Comparison of ENCODE assay signal across 11 cellular contexts in the genomic region with DNA sequence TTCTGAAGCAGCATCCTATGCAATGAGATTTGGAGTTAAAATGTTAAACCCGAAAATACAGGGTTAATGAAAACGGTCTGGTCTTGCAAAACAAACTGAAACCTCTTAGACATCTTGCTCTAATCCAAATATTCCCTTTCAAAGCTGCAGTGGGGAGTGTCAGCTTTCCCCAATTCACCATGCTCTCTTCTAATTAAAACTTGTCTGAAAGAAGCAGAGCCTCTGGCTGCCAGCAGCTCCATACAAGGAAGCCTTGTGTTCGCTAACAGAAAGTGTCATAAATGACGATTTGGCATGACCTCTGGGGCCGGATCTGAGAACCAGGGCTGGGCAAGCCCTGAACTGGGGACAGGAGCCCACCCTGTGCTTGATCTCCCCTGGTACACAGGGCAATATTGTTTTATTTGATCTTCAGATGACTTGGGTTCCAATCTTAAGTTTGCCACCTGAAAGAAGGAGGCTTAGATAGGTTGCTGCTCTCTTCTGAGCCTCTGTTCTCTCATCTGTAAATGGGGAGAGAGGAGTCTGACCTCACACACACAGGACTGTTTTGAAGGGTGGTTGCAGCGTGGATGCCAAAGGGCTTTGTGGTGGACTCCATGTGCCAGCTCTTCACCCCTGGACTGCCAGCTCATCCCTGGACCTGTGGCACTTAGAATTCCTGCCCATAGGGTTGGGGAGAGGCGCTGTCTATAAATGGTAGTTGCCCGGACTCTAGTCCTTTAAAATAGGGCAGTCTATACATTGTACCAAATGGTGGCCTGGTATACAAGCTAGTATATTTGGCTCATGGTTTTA. TPM values are rescaled to one million over a fixed set of nuclear protein-coding genes. Genes with fewer than 3 reads are reported as not detected.
DNase-seq lines count a peak whose midpoint lies in the region; ATAC-seq and TF ChIP-seq lines count a peak whose summit lies in the region.
"Had no signal": no experiment of that assay in that cellular context is flagged by ENCODE, and none has a peak within 500 bp of the region (broad histone marks: within the 10 kb centered on the region; RNA-seq: fewer than 3 reads in every experiment).

No MANE protein-coding gene starts in this region.

- peaks cover 59% of the 10 kb centered on the region for H3K36me3 Mint-ChIP-seq in activated CD4-positive, alpha-beta T cell treated with anti-CD3 and anti-CD28 coated beads, Interleukin-2, amount 10 ng/mL, durations not matched to agents 24 days and 14 days (ENCODE audit: low read depth)
- peaks cover 50% of the 10 kb centered on the region for H3K36me3 Mint-ChIP-seq in activated CD4-positive, alpha-beta T cell treated with anti-CD3 and anti-CD28 coated beads for 36 hours (ENCODE audit: low read depth)
- H3K36me3 Mint-ChIP-seq in activated CD4-positive, alpha-beta memory T cell treated with anti-CD3 and anti-CD28 coated beads for 36 hours = peaks cover 47% of the 10 kb centered on the region
- H3K36me3 Mint-ChIP-seq in stimulated activated effector memory CD8-positive, alpha-beta T cell treated with anti-CD3 and anti-CD28 coated beads, Interleukin-12 subunit alpha, Interleukin-12 subunit beta, amount 100 ng/mL, for 72 hours = peaks cover 79% of the 10 kb centered on the region

- no peaks in the 10 kb centered on the region for H3K27me3 ChIP-seq in layer of hippocampus (ENCODE audit: control insufficient read depth, insufficient read depth, low read length)
- H3K27me3 ChIP-seq in BE2C = no peaks in the 10 kb centered on the region

- TF ChIP-seq CTCF in BE2C (IDR thresholded peaks at IDR 0.05; ENCODE audit: low read depth, low read length) = no peak

- peak overlapping the region; percentile 80 for H3K27ac ChIP-seq in layer of hippocampus (ENCODE audit: low read depth, low read length)

- H3K27ac Mint-ChIP-seq in activated CD4-positive, alpha-beta T cell treated with anti-CD3 and anti-CD28 coated beads, Interleukin-2, amount 10 ng/mL, durations not matched to agents 24 days and 14 days = peak overlapping the region; percentile 34
- no peak overlapping the region for H3K27ac Mint-ChIP-seq in activated CD4-positive, alpha-beta T cell treated with anti-CD3 and anti-CD28 coated beads for 36 hours
- no peak overlapping the region for H3K27ac Mint-ChIP-seq in activated CD4-positive, alpha-beta memory T cell treated with anti-CD3 and anti-CD28 coated beads for 36 hours
- H3K27ac Mint-ChIP-seq in stimulated activated effector memory CD8-positive, alpha-beta T cell treated with anti-CD3 and anti-CD28 coated beads, Interleukin-12 subunit alpha, Interleukin-12 subunit beta, amount 100 ng/mL, for 72 hours = peak overlapping the region; percentile 90

- H3K4me3 ChIP-seq in BE2C (ENCODE audit: low read depth, low read length) = no peak overlapping the region

- no peak for DNase-seq in activated CD4-positive, alpha-beta T cell treated with anti-CD3 and anti-CD28 coated beads, Interleukin-2, amount 10 ng/mL, durations not matched to agents 24 days and 14 days
- no peak for DNase-seq in activated CD4-positive, alpha-beta T cell treated with anti-CD3 and anti-CD28 coated beads for 36 hours
- no peak for DNase-seq in activated CD4-positive, alpha-beta memory T cell treated with anti-CD3 and anti-CD28 coated beads for 36 hours
- DNase-seq in stimulated activated effector memory CD8-positive, alpha-beta T cell treated with anti-CD3 and anti-CD28 coated beads, Interleukin-12 subunit alpha, Interleukin-12 subunit beta, amount 100 ng/mL, for 72 hours (ENCODE audit: low spot score in 2 of 2) = no peak
- no peak for DNase-seq in dermis blood vessel endothelial cell
- DNase-seq in BE2C = no peak
- DNase-seq in DMS53 treated with DMSO at 0.1 percent for 48 hours (lab: John Stamatoyannopoulos, UW; ENCODE audit: unreplicated experiment) = no peak
- DNase-seq: KG1, SHP77 treated with DMSO at 0.1 percent for 48 hours, small intestine had no signal

- CTCF ChIA-PET in activated CD4-positive, alpha-beta T cell treated with anti-CD3 and anti-CD28 coated beads for 36 hours (lab: Charles Lee) = interaction anchor here (0.6 to 1.2 kb wide), 2 partner anchors 35 to 1214 kb away, joined by 4 to 5 read pairs; no protein-coding TSS in a partner anchor
- CTCF ChIA-PET in activated CD4-positive, alpha-beta memory T cell treated with anti-CD3 and anti-CD28 coated beads for 36 hours (lab: Charles Lee) = interaction anchor here (1.1 kb wide), 1 partner anchor 26 kb away, joined by 3 read pairs; no protein-coding TSS in a partner anchor

- ATAC-seq in activated CD4-positive, alpha-beta T cell treated with anti-CD3 and anti-CD28 coated beads for 36 hours = no peak
- ATAC-seq in stimulated activated effector memory CD8-positive, alpha-beta T cell treated with anti-CD3 and anti-CD28 coated beads, Interleukin-12 subunit alpha, Interleukin-12 subunit beta, amount 100 ng/mL, for 72 hours = no peak

- peaks cover 34% of the 10 kb centered on the region for H3K4me1 Mint-ChIP-seq in activated CD4-positive, alpha-beta T cell treated with anti-CD3 and anti-CD28 coated beads, Interleukin-2, amount 10 ng/mL, durations not matched to agents 24 days and 14 days
- H3K4me1 Mint-ChIP-seq in activated CD4-positive, alpha-beta T cell treated with anti-CD3 and anti-CD28 coated beads for 36 hours = peaks cover 38% of the 10 kb centered on the region
- H3K4me1 Mint-ChIP-seq in activated CD4-positive, alpha-beta memory T cell treated with anti-CD3 and anti-CD28 coated beads for 36 hours (ENCODE audit: low read depth) = peaks cover 40% of the 10 kb centered on the region
- H3K4me1 Mint-ChIP-seq in stimulated activated effector memory CD8-positive, alpha-beta T cell treated with anti-CD3 and anti-CD28 coated beads, Interleukin-12 subunit alpha, Interleukin-12 subunit beta, amount 100 ng/mL, for 72 hours = peaks cover 64% of the 10 kb centered on the region

- no peaks in the 10 kb centered on the region for H3K9me3 Mint-ChIP-seq in activated CD4-positive, alpha-beta T cell treated with anti-CD3 and anti-CD28 coated beads, Interleukin-2, amount 10 ng/mL, durations not matched to agents 24 days and 14 days
- H3K9me3 Mint-ChIP-seq in activated CD4-positive, alpha-beta T cell treated with anti-CD3 and anti-CD28 coated beads for 36 hours (ENCODE audit: low read depth) = no peaks in the 10 kb centered on the region
- no peaks in the 10 kb centered on the region for H3K9me3 Mint-ChIP-seq in activated CD4-positive, alpha-beta memory T cell treated with anti-CD3 and anti-CD28 coated beads for 36 hours
- no peaks in the 10 kb centered on the region for H3K9me3 Mint-ChIP-seq in stimulated activated effector memory CD8-positive, alpha-beta T cell treated with anti-CD3 and anti-CD28 coated beads, Interleukin-12 subunit alpha, Interleukin-12 subunit beta, amount 100 ng/mL, for 72 hours

- POLR2A ChIA-PET in activated CD4-positive, alpha-beta T cell treated with anti-CD3 and anti-CD28 coated beads for 36 hours (lab: Charles Lee) = interaction anchor here (0.6 to 1.3 kb wide), 4 partner anchors 13 to 87 kb away, joined by 3 read pairs; no protein-coding TSS in a partner anchor
- POLR2A ChIA-PET in activated CD4-positive, alpha-beta memory T cell treated with anti-CD3 and anti-CD28 coated beads for 36 hours (lab: Charles Lee) = interaction anchor here (0.9 to 1.3 kb wide), 2 partner anchors 11 to 15 kb away, joined by 3 read pairs; no protein-coding TSS in a partner anchor

- H3K9me3 ChIP-seq in BE2C = no peaks in the 10 kb centered on the region

- H3K4me1 ChIP-seq in BE2C = peaks cover 4% of the 10 kb centered on the region

- intact Hi-C loops in activated CD4-positive, alpha-beta T cell treated with anti-CD3 and anti-CD28 coated beads, Interleukin-2, amount 10 ng/mL, durations not matched to agents 24 days and 14 days (cut with micrococcal nuclease) = no loop called here
- intact Hi-C loops in activated CD4-positive, alpha-beta T cell treated with anti-CD3 and anti-CD28 coated beads for 36 hours (cut with DNase I, micrococcal nuclease) = no loop called here
- intact Hi-C loops in activated CD4-positive, alpha-beta memory T cell treated with anti-CD3 and anti-CD28 coated beads for 36 hours (cut with micrococcal nuclease) = no loop called here

- no peaks in the 10 kb centered on the region for H3K27me3 Mint-ChIP-seq in activated CD4-positive, alpha-beta T cell treated with anti-CD3 and anti-CD28 coated beads, Interleukin-2, amount 10 ng/mL, durations not matched to agents 24 days and 14 days
- H3K27me3 Mint-ChIP-seq in activated CD4-positive, alpha-beta T cell treated with anti-CD3 and anti-CD28 coated beads for 36 hours = no peaks in the 10 kb centered on the region
- no peaks in the 10 kb centered on the region for H3K27me3 Mint-ChIP-seq in activated CD4-positive, alpha-beta memory T cell treated with anti-CD3 and anti-CD28 coated beads for 36 hours

- peak overlapping the region; percentile 89 for H3K4me3 Mint-ChIP-seq in activated CD4-positive, alpha-beta T cell treated with anti-CD3 and anti-CD28 coated beads, Interleukin-2, amount 10 ng/mL, durations not matched to agents 24 days and 14 days
- no peak overlapping the region for H3K4me3 Mint-ChIP-seq in activated CD4-positive, alpha-beta T cell treated with anti-CD3 and anti-CD28 coated beads for 36 hours
- H3K4me3 Mint-ChIP-seq in activated CD4-positive, alpha-beta memory T cell treated with anti-CD3 and anti-CD28 coated beads for 36 hours = peak overlapping the region; percentile 79
- peak overlapping the region; percentile 87 for H3K4me3 Mint-ChIP-seq in stimulated activated effector memory CD8-positive, alpha-beta T cell treated with anti-CD3 and anti-CD28 coated beads, Interleukin-12 subunit alpha, Interleukin-12 subunit beta, amount 100 ng/mL, for 72 hours

- peaks cover 61% of the 10 kb centered on the region for H3K36me3 ChIP-seq in BE2C

RNA-seq across cellular contexts. Expression of gene KMT5A, which starts 7.8 kb away (rescaled TPM):
- 63.7 and 67.3 TPM in 2 replicates for total RNA-seq in activated CD4-positive, alpha-beta T cell treated with anti-CD3 and anti-CD28 coated beads, Interleukin-2, amount 10 ng/mL, durations not matched to agents 24 days and 14 days
- 10 to 100 TPM; 47.0 to 78.4 TPM for total RNA-seq in activated CD4-positive, alpha-beta T cell treated with anti-CD3 and anti-CD28 coated beads for 36 hours
- 10 to 100 TPM; 59.9 to 62.0 TPM for total RNA-seq in activated CD4-positive, alpha-beta memory T cell treated with anti-CD3 and anti-CD28 coated beads for 36 hours
- 36.6 and 56.2 TPM in 2 replicates for total RNA-seq in dermis blood vessel endothelial cell
- 57.7 TPM for polyA plus RNA-seq in BE2C (2012; ENCODE audit: insufficient read depth, insufficient read length, low read depth)

RNA-seq across cellular contexts. Expression of gene SBNO1, which starts 27.1 kb away (rescaled TPM):
- 54.2 and 56.1 TPM in 2 replicates for total RNA-seq in activated CD4-positive, alpha-beta T cell treated with anti-CD3 and anti-CD28 coated beads, Interleukin-2, amount 10 ng/mL, durations not matched to agents 24 days and 14 days
- 10 to 100 TPM; 49.6 to 51.1 TPM for total RNA-seq in activated CD4-positive, alpha-beta T cell treated with anti-CD3 and anti-CD28 coated beads for 36 hours
- 10 to 100 TPM; 49.9 to 50.6 TPM for total RNA-seq in activated CD4-positive, alpha-beta memory T cell treated with anti-CD3 and anti-CD28 coated beads for 36 hours
- total RNA-seq in dermis blood vessel endothelial cell = 28.6 and 41.2 TPM in 2 replicates
- polyA plus RNA-seq in BE2C (2012; ENCODE audit: insufficient read depth, insufficient read length, low read depth) = 18.9 TPM

RNA-seq across cellular contexts. Expression of gene RILPL2, which starts 44.7 kb away (rescaled TPM):
- total RNA-seq in activated CD4-positive, alpha-beta T cell treated with anti-CD3 and anti-CD28 coated beads, Interleukin-2, amount 10 ng/mL, durations not matched to agents 24 days and 14 days = 17.2 TPM in 2 replicates
- 10 to 100 TPM; 10.4 to 12.1 TPM for total RNA-seq in activated CD4-positive, alpha-beta T cell treated with anti-CD3 and anti-CD28 coated beads for 36 hours
- total RNA-seq in activated CD4-positive, alpha-beta memory T cell treated with anti-CD3 and anti-CD28 coated beads for 36 hours = 10 to 100 TPM; 15.4 to 16.6 TPM
- 3.8 and 4.1 TPM in 2 replicates for total RNA-seq in dermis blood vessel endothelial cell
- 1.9 TPM for polyA plus RNA-seq in BE2C (2012; ENCODE audit: insufficient read depth, insufficient read length, low read depth)

Comparison
In these comparisons a context has a peak if more than half of its experiments do, and no peak if none do; other contexts are left out.
1. H3K27ac Mint-ChIP-seq: peak in activated CD4-positive, alpha-beta T cell treated with anti-CD3 and anti-CD28 coated beads, Interleukin-2, amount 10 ng/mL, durations not matched to agents 24 days and 14 days (single experiment) and stimulated activated effector memory CD8-positive, alpha-beta T cell treated with anti-CD3 and anti-CD28 coated beads, Interleukin-12 subunit alpha, Interleukin-12 subunit beta, amount 100 ng/mL, for 72 hours (single experiment); none in activated CD4-positive, alpha-beta T cell treated with anti-CD3 and anti-CD28 coated beads for 36 hours (single experiment) and activated CD4-positive, alpha-beta memory T cell treated with anti-CD3 and anti-CD28 coated beads for 36 hours (single experiment).